8 cellular contexts compared by ENCODE assay signal in the genomic region with DNA sequence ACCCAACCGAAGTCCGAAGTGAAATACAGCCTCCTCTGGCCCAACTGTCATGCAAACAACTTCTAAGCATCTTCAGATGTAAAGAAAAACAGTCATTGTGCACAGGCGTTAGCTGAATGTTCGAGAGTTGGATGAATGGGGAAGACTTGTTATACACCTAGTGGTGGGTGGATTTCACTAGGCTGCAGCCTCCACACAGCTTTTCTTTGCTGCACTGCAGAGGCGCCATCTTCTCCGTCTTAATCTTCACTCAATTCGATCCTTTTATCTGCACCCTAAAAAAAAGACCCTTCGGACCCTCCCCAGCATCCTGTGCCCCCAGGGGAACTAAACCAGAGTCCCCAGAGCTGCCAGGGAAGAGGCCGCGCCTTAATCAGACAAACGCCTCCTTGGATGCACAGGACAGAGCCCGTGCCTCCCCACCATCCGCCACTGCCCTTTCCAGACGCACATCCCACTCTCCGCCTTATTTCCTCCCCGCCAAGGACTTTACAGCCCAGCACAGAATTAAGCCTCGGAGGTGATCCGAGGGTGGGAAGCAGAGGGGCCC. TPM values are rescaled to one million over a fixed set of nuclear protein-coding genes. Genes with fewer than 3 reads are reported as not detected.
DNase-seq lines count a peak whose midpoint lies in the region; ATAC-seq lines count a peak whose summit lies in the region.

No MANE protein-coding gene starts in this region.

- peaks cover 6% of the 10 kb centered on the region for H3K36me3 Mint-ChIP-seq in activated CD4-positive, alpha-beta T cell treated with anti-CD3 and anti-CD28 coated beads, Interleukin-2, amount 10 ng/mL, durations not matched to agents 24 days and 14 days (ENCODE audit: low read depth)
- H3K36me3 Mint-ChIP-seq in memory B cell: no peaks in the 10 kb centered on the region

- peak overlapping the region; percentile 98 for H3K9ac ChIP-seq in endocrine pancreas (ENCODE audit: control insufficient read depth, insufficient read depth, low read length)

- H3K4me1 ChIP-seq in endocrine pancreas (ENCODE audit: control insufficient read depth, insufficient read depth, low read length): peaks cover 22% of the 10 kb centered on the region

- peak; percentile 9 for DNase-seq in activated T-cell treated with anti-CD3 and anti-CD28 coated beads for 1 hour (ENCODE audit: low read depth)
- no peak for DNase-seq in activated T-cell treated with anti-CD3 and anti-CD28 coated beads, Interleukin-2, amount 50 U/mL, for 1 hour
- DNase-seq in NCI-H2196 (lab: John Stamatoyannopoulos, UW; ENCODE audit: unreplicated experiment): peak; percentile 48
- peak; percentile 85 for DNase-seq in activated CD4-positive, alpha-beta T cell treated with anti-CD3 and anti-CD28 coated beads, Interleukin-2, amount 10 ng/mL, durations not matched to agents 24 days and 14 days
- peak in 1 of 2 donors; percentile 37 for DNase-seq in memory B cell (ENCODE audit: low spot score in 2 of 2)
- DNase-seq in stimulated activated CD8-positive, alpha-beta memory T cell treated with anti-CD3 and anti-CD28 coated beads, Interleukin-12 subunit alpha, Interleukin-12 subunit beta, amount 100 ng/mL, for 1 hour (ENCODE audit: low read depth): peak; percentile 7

- H3K4me3 Mint-ChIP-seq in activated CD4-positive, alpha-beta T cell treated with anti-CD3 and anti-CD28 coated beads, Interleukin-2, amount 10 ng/mL, durations not matched to agents 24 days and 14 days: peak overlapping the region; percentile 92
- H3K4me3 Mint-ChIP-seq in memory B cell: peak overlapping the region; percentile 94

- intact Hi-C loops in activated CD4-positive, alpha-beta T cell treated with anti-CD3 and anti-CD28 coated beads, Interleukin-2, amount 10 ng/mL, durations not matched to agents 24 days and 14 days (cut with micrococcal nuclease): loop anchor here (1.0 kb wide), 3 partner anchors 98 to 435 kb away; a partner anchor contains a TSS

- no peaks in the 10 kb centered on the region for H3K9me3 ChIP-seq in endocrine pancreas (ENCODE audit: control insufficient read depth, low read length)

- H3K27me3 ChIP-seq in endocrine pancreas (ENCODE audit: control insufficient read depth, insufficient read depth, low read length): no peaks in the 10 kb centered on the region

- peak overlapping the region; percentile 85 for H3K27ac Mint-ChIP-seq in activated CD4-positive, alpha-beta T cell treated with anti-CD3 and anti-CD28 coated beads, Interleukin-2, amount 10 ng/mL, durations not matched to agents 24 days and 14 days
- H3K27ac Mint-ChIP-seq in memory B cell: peak overlapping the region; percentile 32

- H3K36me3 ChIP-seq in endocrine pancreas (ENCODE audit: control insufficient read depth, insufficient read depth, low read length): no peaks in the 10 kb centered on the region

- H3K9me3 Mint-ChIP-seq in activated CD4-positive, alpha-beta T cell treated with anti-CD3 and anti-CD28 coated beads, Interleukin-2, amount 10 ng/mL, durations not matched to agents 24 days and 14 days: no peaks in the 10 kb centered on the region
- H3K9me3 Mint-ChIP-seq in memory B cell: no peaks in the 10 kb centered on the region

- peaks cover 20% of the 10 kb centered on the region for H3K4me1 Mint-ChIP-seq in activated CD4-positive, alpha-beta T cell treated with anti-CD3 and anti-CD28 coated beads, Interleukin-2, amount 10 ng/mL, durations not matched to agents 24 days and 14 days
- H3K4me1 Mint-ChIP-seq in memory B cell: peaks cover 9% of the 10 kb centered on the region

- peak overlapping the region; percentile 90 for H3K4me3 ChIP-seq in endocrine pancreas (ENCODE audit: control insufficient read depth, insufficient read depth, low read length)

- peak; percentile 61 for ATAC-seq in HG03095 (IDR thresholded peaks at IDR 0.05; ENCODE audit: unreplicated experiment)
- peak; percentile 65 for ATAC-seq in memory B cell (ENCODE audit: low read depth)

- H3K27me3 Mint-ChIP-seq in activated CD4-positive, alpha-beta T cell treated with anti-CD3 and anti-CD28 coated beads, Interleukin-2, amount 10 ng/mL, durations not matched to agents 24 days and 14 days: no peaks in the 10 kb centered on the region
- peaks cover 3% of the 10 kb centered on the region for H3K27me3 Mint-ChIP-seq in memory B cell

RNA-seq across cellular contexts. Expression of a gene that starts 1.4 kb away (rescaled TPM):
- total RNA-seq in activated CD4-positive, alpha-beta T cell treated with anti-CD3 and anti-CD28 coated beads, Interleukin-2, amount 10 ng/mL, durations not matched to agents 24 days and 14 days: 75.8 and 81.3 TPM in 2 replicates
